Comparison of ENCODE assay signal across 18 cellular contexts in the genomic region with DNA sequence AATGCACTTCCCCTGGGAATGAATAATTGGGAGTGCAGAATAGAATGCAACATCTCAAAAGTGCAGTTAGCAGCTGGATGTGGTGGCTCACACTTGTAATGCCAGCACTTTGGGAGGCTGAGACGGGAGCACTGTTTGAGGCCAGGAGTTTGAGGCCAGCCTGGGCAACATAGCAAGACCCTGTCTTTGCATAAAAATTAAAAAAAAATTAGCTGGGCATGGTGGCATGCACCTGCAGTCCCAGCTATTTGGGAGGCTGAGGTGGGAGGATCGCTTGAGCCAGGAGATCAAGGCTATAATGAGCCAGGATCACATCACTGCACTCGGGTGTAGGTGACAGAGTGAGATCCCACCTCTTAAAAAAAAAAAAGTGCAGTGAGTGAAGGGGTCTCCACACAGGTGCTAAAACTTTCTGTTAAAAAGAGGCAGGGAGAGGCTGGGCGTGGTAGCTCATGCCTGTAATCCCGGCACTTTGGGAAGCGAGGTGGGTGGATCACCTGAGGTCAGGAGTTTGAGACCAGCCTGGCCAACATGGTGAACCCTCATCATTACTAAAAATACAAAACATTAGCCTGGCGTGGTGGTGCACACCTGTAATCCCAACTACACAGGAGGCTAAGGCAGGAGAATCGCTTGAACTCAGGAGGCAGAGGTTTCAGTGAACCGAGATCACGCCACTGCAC.
"Had no signal": no experiment of that assay in that cellular context is flagged by ENCODE, and none has a peak within 500 bp of the region (broad histone marks: within the 10 kb centered on the region; RNA-seq: fewer than 3 reads in every experiment).

No MANE protein-coding gene starts in this region.

- H3K36me3 ChIP-seq: brain microvascular endothelial cell, heart left ventricle, upper lobe of left lung had no signal

- ATAC-seq: activated CD4-positive, CD25-positive, alpha-beta regulatory T cell treated with anti-CD3 and anti-CD28 coated beads, Interleukin-2, amount 50 U/mL, for 24 hours; activated naive CD4-positive, alpha-beta T cell treated with anti-CD3 and anti-CD28 coated beads, Interleukin-2, amount 50 U/mL, for 72 hours; effector memory CD8-positive, alpha-beta T cell; heart left ventricle; naive thymus-derived CD8-positive, alpha-beta T cell; stimulated activated naive CD8-positive, alpha-beta T cell treated with anti-CD3 and anti-CD28 coated beads, Interleukin-15, Interleukin-2, amounts not matched to agents 100 U/mL and 50 U/mL, for 24 hours had no signal

- H3K36me3 Mint-ChIP-seq: activated naive CD4-positive, alpha-beta T cell treated with anti-CD3 and anti-CD28 coated beads, Interleukin-2, amount 50 U/mL, for 72 hours; naive thymus-derived CD8-positive, alpha-beta T cell had no signal

- H3K4me3 ChIP-seq: heart left ventricle, upper lobe of left lung had no signal

- H3K27me3 Mint-ChIP-seq: activated T-cell treated with anti-CD3 and anti-CD28 coated beads, Interleukin-2, amount 50 U/mL, for 24 hours; naive thymus-derived CD8-positive, alpha-beta T cell had no signal

- H3K27ac Mint-ChIP-seq: activated naive CD4-positive, alpha-beta T cell treated with anti-CD3 and anti-CD28 coated beads, Interleukin-2, amount 50 U/mL, for 72 hours; activated T-cell treated with anti-CD3 and anti-CD28 coated beads, Interleukin-2, amount 50 U/mL, for 24 hours; dendritic cell treated with granulocyte-macrophage colony-stimulating factor and Interleukin-4, amounts not matched to agents 40 ng/mL and 50 ng/mL, for 4 days; immature natural killer cell; naive thymus-derived CD8-positive, alpha-beta T cell had no signal

- FAIRE-seq: frontal cortex, small intestine had no signal

- H3K9me3 Mint-ChIP-seq: activated naive CD4-positive, alpha-beta T cell treated with anti-CD3 and anti-CD28 coated beads, Interleukin-2, amount 50 U/mL, for 72 hours; activated T-cell treated with anti-CD3 and anti-CD28 coated beads, Interleukin-2, amount 50 U/mL, for 24 hours; dendritic cell treated with granulocyte-macrophage colony-stimulating factor and Interleukin-4, amounts not matched to agents 40 ng/mL and 50 ng/mL, for 4 days; effector memory CD8-positive, alpha-beta T cell; immature natural killer cell; naive thymus-derived CD8-positive, alpha-beta T cell had no signal

- H3K27ac ChIP-seq: brain microvascular endothelial cell, epithelial cell of prostate, heart left ventricle, upper lobe of left lung had no signal

- DNase-seq: activated CD4-positive, alpha-beta T cell treated with anti-CD3 and anti-CD28 coated beads, Interleukin-2, amount 50 U/mL, for 4 hours; activated gamma-delta T cell; amygdala; brain microvascular endothelial cell; effector memory CD8-positive, alpha-beta T cell; immature natural killer cell; stimulated activated naive CD8-positive, alpha-beta T cell treated with anti-CD3 and anti-CD28 coated beads, Interleukin-15, Interleukin-2, amounts not matched to agents 100 U/mL and 50 U/mL, for 24 hours; T-helper 9 cell had no signal

- H3K4me3 Mint-ChIP-seq: activated T-cell treated with anti-CD3 and anti-CD28 coated beads, Interleukin-2, amount 50 U/mL, for 24 hours; dendritic cell treated with granulocyte-macrophage colony-stimulating factor and Interleukin-4, amounts not matched to agents 40 ng/mL and 50 ng/mL, for 4 days; effector memory CD8-positive, alpha-beta T cell; immature natural killer cell; naive thymus-derived CD8-positive, alpha-beta T cell had no signal

- H3K27me3 ChIP-seq: brain microvascular endothelial cell, heart left ventricle, upper lobe of left lung had no signal

- H3K9me3 ChIP-seq: heart left ventricle, upper lobe of left lung had no signal
